Comparison of ENCODE assay signal across 7 cellular contexts in the genomic region with DNA sequence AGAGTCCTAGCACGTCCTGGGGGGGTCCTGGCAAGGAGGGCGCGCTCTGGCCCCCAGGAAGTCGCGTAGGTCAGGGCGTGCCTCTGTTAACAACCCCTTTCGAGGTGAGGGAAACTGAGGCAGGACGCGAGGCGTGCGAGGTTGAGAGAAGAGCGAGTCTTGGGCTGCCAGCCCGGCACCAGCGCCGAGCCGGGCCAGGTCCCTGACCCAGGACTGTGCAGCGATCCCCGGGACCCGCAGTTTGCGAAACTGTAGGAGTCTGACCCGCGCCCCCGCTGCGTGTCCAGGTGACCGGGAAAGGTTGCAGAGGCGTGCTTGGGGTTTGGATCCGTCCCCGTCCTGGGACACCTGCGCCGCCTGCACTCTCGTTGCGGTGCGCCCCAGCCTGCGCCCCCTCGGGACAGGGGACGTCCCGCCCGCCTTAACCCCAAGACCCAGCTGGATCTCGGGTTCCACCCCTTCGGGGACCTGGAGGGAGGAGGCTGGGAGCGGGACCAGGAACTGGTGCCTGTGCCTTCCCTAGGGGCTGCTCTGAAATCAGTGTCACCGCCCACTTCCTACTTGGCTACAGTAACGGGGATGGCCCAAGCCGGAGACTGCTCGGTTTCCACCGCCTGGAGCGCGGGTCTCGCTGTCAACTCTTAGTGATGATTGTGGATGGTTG. TPM values are rescaled to one million over a fixed set of nuclear protein-coding genes. Genes with fewer than 3 reads are reported as not detected.
DNase-seq lines count a peak whose midpoint lies in the region; ATAC-seq and TF ChIP-seq lines count a peak whose summit lies in the region.

No MANE protein-coding gene starts in this region.

- H3K27ac ChIP-seq in upper lobe of right lung = peak overlapping the region; percentile 89

- H3K36me3 ChIP-seq in upper lobe of right lung = no peaks in the 10 kb centered on the region

- intact Hi-C loops in upper lobe of right lung (cut with DNase I) = no loop called here

- H3K4me3 ChIP-seq in fibroblast of mammary gland (ENCODE audit: control insufficient read depth, low read depth, low read length) (peak overlapping the region; percentile 56), upper lobe of right lung (peak overlapping the region; percentile 94)

- H3K27me3 ChIP-seq in upper lobe of right lung = no peaks in the 10 kb centered on the region

- ATAC-seq in GM18498 (IDR thresholded peaks at IDR 0.05; ENCODE audit: unreplicated experiment) (peak; percentile 52), HG02852 (IDR thresholded peaks at IDR 0.05; ENCODE audit: unreplicated experiment) (peak; percentile 56), upper lobe of right lung (peak; percentile 83)

- DNase-seq in NCI-H774 (lab: John Stamatoyannopoulos, UW) (peak; percentile 41), activated T-cell treated with anti-CD3 and anti-CD28 coated beads for 48 hours (ENCODE audit: low read depth) (peak; percentile 23), fibroblast of mammary gland (ENCODE audit: low read depth) (no peak), myocyte (ENCODE audit: low read depth) (peak; percentile 52), upper lobe of right lung (peak; percentile 75)

- peaks cover 27% of the 10 kb centered on the region for H3K4me1 ChIP-seq in upper lobe of right lung

- TF ChIP-seq CTCF in fibroblast of mammary gland (conservative IDR thresholded peaks at IDR 0.05; ENCODE audit: control insufficient read depth, insufficient read depth, low read depth, low read length) (no peak), upper lobe of right lung (IDR thresholded peaks at IDR 0.05) (no peak)

- H3K9me3 ChIP-seq in upper lobe of right lung = no peaks in the 10 kb centered on the region

RNA-seq across cellular contexts. Expression of a gene that starts 0.5 kb away (rescaled TPM):
- total RNA-seq in myocyte = 3.6 and 5.2 TPM in 2 replicates
- 3.2 TPM for polyA plus RNA-seq in myocyte (2012)
- 9.5 TPM for total RNA-seq in upper lobe of right lung
